10 cellular contexts compared by ENCODE assay signal in genomic region chr12:11779286-11779685, GRCh38.
DNase-seq lines count a peak whose midpoint lies in the region; TF ChIP-seq lines count a peak whose summit lies in the region.
"Had no signal": no experiment of that assay in that cellular context is flagged by ENCODE, and none has a peak within 500 bp of the region (broad histone marks: within the 10 kb centered on the region; RNA-seq: fewer than 3 reads in every experiment).

No MANE protein-coding gene starts in this region.

- no peaks in the 10 kb centered on the region for H3K9me3 Mint-ChIP-seq in T-helper 2 cell treated with Interferon-gamma antibody and Interleukin-4, amounts not matched to agents 5 μg/mL and 100 μg/mL, for 36 hours
- H3K9me3 Mint-ChIP-seq in activated CD4-positive, alpha-beta memory T cell treated with anti-CD3 and anti-CD28 coated beads for 36 hours: no peaks in the 10 kb centered on the region

- H3F3A ChIP-seq in smooth muscle cell (ENCODE audit: low read depth): no peaks in the 10 kb centered on the region

- TF ChIP-seq CTCF in fibroblast of pulmonary artery (IDR thresholded peaks at IDR 0.05; ENCODE audit: low read length, missing control alignments): no peak
- no peak for TF ChIP-seq CTCF in smooth muscle cell (IDR thresholded peaks at IDR 0.05; ENCODE audit: borderline replicate concordance, insufficient read depth, poor library complexity, severe bottlenecking)

- WGBS in smooth muscle cell (ENCODE audit: low lambda C conversion rate): 27% methylated on average over 3 of the region's 3 CpGs

- H3K4me2 ChIP-seq in smooth muscle cell: peak overlapping the region; percentile 6

- DNase-seq in T-helper 2 cell treated with Interferon-gamma antibody and Interleukin-4, amounts not matched to agents 5 μg/mL and 100 μg/mL, for 36 hours (ENCODE audit: low spot score): no peak
- no peak for DNase-seq in T-helper 2 cell
- no peak for DNase-seq in activated CD4-positive, alpha-beta memory T cell treated with anti-CD3 and anti-CD28 coated beads for 36 hours
- DNase-seq in fibroblast of pulmonary artery (ENCODE audit: low read depth): peak; percentile 93
- DNase-seq in smooth muscle cell (lab: John Stamatoyannopoulos, UW; ENCODE audit: unreplicated experiment): no peak
- no peak for DNase-seq in HT-29 (ENCODE audit: low spot score)
- no peak for DNase-seq in NCI-H1417 (lab: John Stamatoyannopoulos, UW)
- no peak for DNase-seq in DMS79 treated with DMSO at 0.1 percent for 48 hours (lab: John Stamatoyannopoulos, UW)
- DNase-seq: dorsolateral prefrontal cortex, NCI-H1436 treated with DMSO at 0.1 percent for 48 hours had no signal

- H3K4me1 Mint-ChIP-seq in T-helper 2 cell treated with Interferon-gamma antibody and Interleukin-4, amounts not matched to agents 5 μg/mL and 100 μg/mL, for 36 hours (ENCODE audit: low read depth): peaks cover 41% of the 10 kb centered on the region
- peaks cover 88% of the 10 kb centered on the region for H3K4me1 Mint-ChIP-seq in activated CD4-positive, alpha-beta memory T cell treated with anti-CD3 and anti-CD28 coated beads for 36 hours (ENCODE audit: low read depth)

- H3K4me3 ChIP-seq in fibroblast of pulmonary artery (replicated peaks; ENCODE audit: low read depth, low read length) (no peak overlapping the region), smooth muscle cell (no peak overlapping the region)
- H3K4me3 ChIP-seq: dorsolateral prefrontal cortex had no signal

- H2AFZ ChIP-seq in smooth muscle cell (ENCODE audit: low read depth): no peak overlapping the region

- intact Hi-C loops in activated CD4-positive, alpha-beta memory T cell treated with anti-CD3 and anti-CD28 coated beads for 36 hours (cut with micrococcal nuclease): loop anchor here (1.0 to 2.0 kb wide), 5 partner anchors 32 to 228 kb away; no protein-coding TSS in a partner anchor

- peaks cover 6% of the 10 kb centered on the region for H3K36me3 Mint-ChIP-seq in T-helper 2 cell treated with Interferon-gamma antibody and Interleukin-4, amounts not matched to agents 5 μg/mL and 100 μg/mL, for 36 hours (ENCODE audit: low read depth)
- peaks cover 30% of the 10 kb centered on the region for H3K36me3 Mint-ChIP-seq in activated CD4-positive, alpha-beta memory T cell treated with anti-CD3 and anti-CD28 coated beads for 36 hours

- CTCF ChIA-PET in activated CD4-positive, alpha-beta memory T cell treated with anti-CD3 and anti-CD28 coated beads for 36 hours (lab: Charles Lee): interaction anchor here (1.1 to 2.4 kb wide), 6 partner anchors 12 to 254 kb away, joined by 3 to 7 read pairs (median 5); no protein-coding TSS in a partner anchor

- H3K27ac ChIP-seq in smooth muscle cell (ENCODE audit: low read depth): peak overlapping the region; percentile 43

- no peaks in the 10 kb centered on the region for H3K36me3 ChIP-seq in smooth muscle cell (ENCODE audit: low read depth)

- POLR2A ChIA-PET in activated CD4-positive, alpha-beta memory T cell treated with anti-CD3 and anti-CD28 coated beads for 36 hours (lab: Charles Lee): interaction anchor here (1.0 to 3.2 kb wide), 15 partner anchors 13 to 253 kb away, joined by 3 to 24 read pairs (median 6); partner anchors contain the start of gene ETV6

- H3K79me2 ChIP-seq in smooth muscle cell (ENCODE audit: low read depth): peaks cover 65% of the 10 kb centered on the region

- peak overlapping the region; percentile 6 for H3K4me3 Mint-ChIP-seq in T-helper 2 cell treated with Interferon-gamma antibody and Interleukin-4, amounts not matched to agents 5 μg/mL and 100 μg/mL, for 36 hours
- peak overlapping the region; percentile 27 for H3K4me3 Mint-ChIP-seq in activated CD4-positive, alpha-beta memory T cell treated with anti-CD3 and anti-CD28 coated beads for 36 hours

- H4K20me1 ChIP-seq in smooth muscle cell (ENCODE audit: low read depth): peaks cover 8% of the 10 kb centered on the region

- H3K9ac ChIP-seq in smooth muscle cell (ENCODE audit: low read depth): no peak overlapping the region

- H3K4me1 ChIP-seq in smooth muscle cell (ENCODE audit: low read depth): peaks cover 14% of the 10 kb centered on the region

- H3K27me3 ChIP-seq in smooth muscle cell (ENCODE audit: low read depth): no peaks in the 10 kb centered on the region
- H3K27me3 ChIP-seq: dorsolateral prefrontal cortex had no signal

- no peak overlapping the region for H3K27ac Mint-ChIP-seq in T-helper 2 cell treated with Interferon-gamma antibody and Interleukin-4, amounts not matched to agents 5 μg/mL and 100 μg/mL, for 36 hours
- peak overlapping the region; percentile 89 for H3K27ac Mint-ChIP-seq in activated CD4-positive, alpha-beta memory T cell treated with anti-CD3 and anti-CD28 coated beads for 36 hours

- no peaks in the 10 kb centered on the region for H3K27me3 Mint-ChIP-seq in T-helper 2 cell treated with Interferon-gamma antibody and Interleukin-4, amounts not matched to agents 5 μg/mL and 100 μg/mL, for 36 hours (ENCODE audit: low read depth)
- no peaks in the 10 kb centered on the region for H3K27me3 Mint-ChIP-seq in activated CD4-positive, alpha-beta memory T cell treated with anti-CD3 and anti-CD28 coated beads for 36 hours

- no peaks in the 10 kb centered on the region for H3K9me3 ChIP-seq in smooth muscle cell (replicated peaks; ENCODE audit: low read depth)
